1 cellular context compared by ENCODE assay signal in the genomic region with DNA sequence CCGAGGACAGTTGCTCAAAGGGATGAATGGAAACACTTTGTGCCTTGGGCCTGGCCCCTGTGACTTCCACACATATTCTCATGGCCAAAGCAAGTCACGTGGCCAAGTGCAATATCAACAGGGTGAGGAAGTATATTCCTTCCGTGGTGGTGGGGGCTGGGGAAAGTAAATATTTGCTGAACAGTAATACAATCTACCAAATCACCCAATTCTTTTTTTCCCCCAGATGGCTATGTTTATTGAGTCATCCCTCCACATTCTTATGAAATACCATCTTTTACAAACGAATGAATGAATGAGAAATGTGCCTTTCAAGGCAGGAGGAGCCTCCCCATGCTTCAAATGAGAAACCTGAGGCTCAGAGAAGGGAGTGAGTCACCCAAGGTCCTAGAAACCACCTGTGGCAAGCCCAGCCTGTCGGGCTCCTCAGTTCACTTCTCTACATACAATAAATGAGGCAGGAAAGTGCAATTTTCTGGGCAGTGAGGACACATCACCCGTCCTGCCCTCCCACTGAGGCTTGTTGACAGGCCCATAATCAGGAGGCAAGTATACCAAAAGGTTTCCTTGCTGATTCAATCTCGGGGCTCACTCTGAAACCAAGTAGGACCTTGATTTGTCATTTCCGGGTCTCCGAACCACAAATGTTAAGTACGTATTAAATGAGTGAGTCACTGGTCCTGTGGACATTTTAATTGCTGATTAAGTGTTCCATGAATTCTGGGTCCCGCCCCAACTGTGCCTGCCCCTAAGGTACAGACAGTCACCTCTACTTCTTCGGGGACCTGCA.
TF ChIP-seq lines count a peak whose summit lies in the region.

No MANE protein-coding gene starts in this region.

TF ChIP-seq in HepG2, 621 proteins besides CTCF, POLR2A, EP300 and RAD21 (continued from another document and continues in another):
- TF ChIP-seq, protein P1, sequence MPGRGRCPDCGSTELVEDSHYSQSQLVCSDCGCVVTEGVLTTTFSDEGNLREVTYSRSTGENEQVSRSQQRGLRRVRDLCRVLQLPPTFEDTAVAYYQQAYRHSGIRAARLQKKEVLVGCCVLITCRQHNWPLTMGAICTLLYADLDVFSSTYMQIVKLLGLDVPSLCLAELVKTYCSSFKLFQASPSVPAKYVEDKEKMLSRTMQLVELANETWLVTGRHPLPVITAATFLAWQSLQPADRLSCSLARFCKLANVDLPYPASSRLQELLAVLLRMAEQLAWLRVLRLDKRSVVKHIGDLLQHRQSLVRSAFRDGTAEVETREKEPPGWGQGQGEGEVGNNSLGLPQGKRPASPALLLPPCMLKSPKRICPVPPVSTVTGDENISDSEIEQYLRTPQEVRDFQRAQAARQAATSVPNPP (CRISPR knock-in tag; IDR thresholded peaks at IDR 0.05) = peak; percentile 45; the same call in 1 of the 2 replicates
- TF ChIP-seq, protein P2, sequence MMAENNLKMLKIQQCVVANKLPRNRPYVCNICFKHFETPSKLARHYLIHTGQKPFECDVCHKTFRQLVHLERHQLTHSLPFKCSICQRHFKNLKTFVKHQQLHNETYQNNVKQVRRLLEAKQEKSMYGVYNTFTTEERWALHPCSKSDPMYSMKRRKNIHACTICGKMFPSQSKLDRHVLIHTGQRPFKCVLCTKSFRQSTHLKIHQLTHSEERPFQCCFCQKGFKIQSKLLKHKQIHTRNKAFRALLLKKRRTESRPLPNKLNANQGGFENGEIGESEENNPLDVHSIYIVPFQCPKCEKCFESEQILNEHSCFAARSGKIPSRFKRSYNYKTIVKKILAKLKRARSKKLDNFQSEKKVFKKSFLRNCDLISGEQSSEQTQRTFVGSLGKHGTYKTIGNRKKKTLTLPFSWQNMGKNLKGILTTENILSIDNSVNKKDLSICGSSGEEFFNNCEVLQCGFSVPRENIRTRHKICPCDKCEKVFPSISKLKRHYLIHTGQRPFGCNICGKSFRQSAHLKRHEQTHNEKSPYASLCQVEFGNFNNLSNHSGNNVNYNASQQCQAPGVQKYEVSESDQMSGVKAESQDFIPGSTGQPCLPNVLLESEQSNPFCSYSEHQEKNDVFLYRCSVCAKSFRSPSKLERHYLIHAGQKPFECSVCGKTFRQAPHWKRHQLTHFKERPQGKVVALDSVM (CRISPR knock-in tag; IDR thresholded peaks at IDR 0.05) = peak; percentile 74
- peak; percentile 73; the same call in 2 of the 3 replicates for TF ChIP-seq MXI1 (IDR thresholded peaks at IDR 0.05; ENCODE audit: borderline replicate concordance, low read depth, low read length)
- peak; percentile 61 for TF ChIP-seq FOXP1 (IDR thresholded peaks at IDR 0.05)
- TF ChIP-seq FOXP1 (CRISPR knock-in tag; IDR thresholded peaks at IDR 0.05) = peak; percentile 96
- TF ChIP-seq, protein P3, sequence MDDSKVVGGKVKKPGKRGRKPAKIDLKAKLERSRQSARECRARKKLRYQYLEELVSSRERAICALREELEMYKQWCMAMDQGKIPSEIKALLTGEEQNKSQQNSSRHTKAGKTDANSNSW (CRISPR knock-in tag; IDR thresholded peaks at IDR 0.05; ENCODE audit: borderline replicate concordance) = no peak
- TF ChIP-seq SOX5 (CRISPR knock-in tag; IDR thresholded peaks at IDR 0.05; ENCODE audit: borderline replicate concordance) = peak; percentile 96
- peak; percentile 55; the same call in 1 of the 2 replicates for TF ChIP-seq LCORL (IDR thresholded peaks at IDR 0.05)
- peak; percentile 86; the same call in 1 of the 2 replicates for TF ChIP-seq LCORL (CRISPR knock-in tag; IDR thresholded peaks at IDR 0.05)
- peak; percentile 63; the same call in 1 of the 2 replicates for TF ChIP-seq ZNF569 (CRISPR knock-in tag; IDR thresholded peaks at IDR 0.05; ENCODE audit: borderline replicate concordance)
- TF ChIP-seq ZBTB42 (CRISPR knock-in tag; IDR thresholded peaks at IDR 0.05) = peak; percentile 61; the same call in 1 of the 2 replicates
- TF ChIP-seq ZFP62 (CRISPR knock-in tag; IDR thresholded peaks at IDR 0.05) = no peak
- TF ChIP-seq NFE2L2 (IDR thresholded peaks at IDR 0.05; ENCODE audit: low read length) = no peak
- 0 out of 2 replicates have a peak, but pooled peaks have one; percentile 47 for TF ChIP-seq KDM1A (CRISPR knock-in tag; IDR thresholded peaks at IDR 0.05)
- TF ChIP-seq RCOR2 (CRISPR knock-in tag; IDR thresholded peaks at IDR 0.05) = peak; percentile 96
- TF ChIP-seq, protein P4, sequence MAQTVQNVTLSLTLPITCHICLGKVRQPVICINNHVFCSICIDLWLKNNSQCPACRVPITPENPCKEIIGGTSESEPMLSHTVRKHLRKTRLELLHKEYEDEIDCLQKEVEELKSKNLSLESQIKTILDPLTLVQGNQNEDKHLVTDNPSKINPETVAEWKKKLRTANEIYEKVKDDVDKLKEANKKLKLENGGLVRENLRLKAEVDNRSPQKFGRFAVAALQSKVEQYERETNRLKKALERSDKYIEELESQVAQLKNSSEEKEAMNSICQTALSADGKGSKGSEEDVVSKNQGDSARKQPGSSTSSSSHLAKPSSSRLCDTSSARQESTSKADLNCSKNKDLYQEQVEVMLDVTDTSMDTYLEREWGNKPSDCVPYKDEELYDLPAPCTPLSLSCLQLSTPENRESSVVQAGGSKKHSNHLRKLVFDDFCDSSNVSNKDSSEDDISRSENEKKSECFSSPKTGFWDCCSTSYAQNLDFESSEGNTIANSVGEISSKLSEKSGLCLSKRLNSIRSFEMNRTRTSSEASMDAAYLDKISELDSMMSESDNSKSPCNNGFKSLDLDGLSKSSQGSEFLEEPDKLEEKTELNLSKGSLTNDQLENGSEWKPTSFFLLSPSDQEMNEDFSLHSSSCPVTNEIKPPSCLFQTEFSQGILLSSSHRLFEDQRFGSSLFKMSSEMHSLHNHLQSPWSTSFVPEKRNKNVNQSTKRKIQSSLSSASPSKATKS (CRISPR knock-in tag; IDR thresholded peaks at IDR 0.05) = peak; percentile 91; the same call in 1 of the 2 replicates
- TF ChIP-seq ZNF607 (CRISPR knock-in tag; IDR thresholded peaks at IDR 0.05; ENCODE audit: borderline replicate concordance) = 0 out of 2 replicates have a peak, but pooled peaks have one; percentile 50
- TF ChIP-seq ZNF788 (CRISPR knock-in tag; IDR thresholded peaks at IDR 0.05; ENCODE audit: borderline replicate concordance) = peak; percentile 89; the same call in 1 of the 2 replicates
- TF ChIP-seq ETV5 (CRISPR knock-in tag; IDR thresholded peaks at IDR 0.05; ENCODE audit: borderline replicate concordance) = peak; percentile 97
- peak; percentile 77 for TF ChIP-seq TBL1XR1 (IDR thresholded peaks at IDR 0.05; ENCODE audit: borderline replicate concordance, low read length, partially characterized antibody)
- peak; percentile 39; the same call in 1 of the 2 replicates for TF ChIP-seq ZSCAN29 (CRISPR knock-in tag; conservative IDR thresholded peaks at IDR 0.05)
- TF ChIP-seq, protein P5, sequence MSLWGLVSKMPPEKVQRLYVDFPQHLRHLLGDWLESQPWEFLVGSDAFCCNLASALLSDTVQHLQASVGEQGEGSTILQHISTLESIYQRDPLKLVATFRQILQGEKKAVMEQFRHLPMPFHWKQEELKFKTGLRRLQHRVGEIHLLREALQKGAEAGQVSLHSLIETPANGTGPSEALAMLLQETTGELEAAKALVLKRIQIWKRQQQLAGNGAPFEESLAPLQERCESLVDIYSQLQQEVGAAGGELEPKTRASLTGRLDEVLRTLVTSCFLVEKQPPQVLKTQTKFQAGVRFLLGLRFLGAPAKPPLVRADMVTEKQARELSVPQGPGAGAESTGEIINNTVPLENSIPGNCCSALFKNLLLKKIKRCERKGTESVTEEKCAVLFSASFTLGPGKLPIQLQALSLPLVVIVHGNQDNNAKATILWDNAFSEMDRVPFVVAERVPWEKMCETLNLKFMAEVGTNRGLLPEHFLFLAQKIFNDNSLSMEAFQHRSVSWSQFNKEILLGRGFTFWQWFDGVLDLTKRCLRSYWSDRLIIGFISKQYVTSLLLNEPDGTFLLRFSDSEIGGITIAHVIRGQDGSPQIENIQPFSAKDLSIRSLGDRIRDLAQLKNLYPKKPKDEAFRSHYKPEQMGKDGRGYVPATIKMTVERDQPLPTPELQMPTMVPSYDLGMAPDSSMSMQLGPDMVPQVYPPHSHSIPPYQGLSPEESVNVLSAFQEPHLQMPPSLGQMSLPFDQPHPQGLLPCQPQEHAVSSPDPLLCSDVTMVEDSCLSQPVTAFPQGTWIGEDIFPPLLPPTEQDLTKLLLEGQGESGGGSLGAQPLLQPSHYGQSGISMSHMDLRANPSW (CRISPR knock-in tag; IDR thresholded peaks at IDR 0.05; ENCODE audit: borderline replicate concordance) = 0 out of 2 replicates have a peak, but pooled peaks have one; percentile 75
- TF ChIP-seq NR2F2 (IDR thresholded peaks at IDR 0.05; ENCODE audit: borderline replicate concordance, low read depth) = peak; percentile 51; the same call in 1 of the 2 replicates
- peak; percentile 67 for TF ChIP-seq ZNF747 (CRISPR knock-in tag; IDR thresholded peaks at IDR 0.05; ENCODE audit: borderline replicate concordance)
- TF ChIP-seq HDAC2 (CRISPR knock-in tag; IDR thresholded peaks at IDR 0.05) = peak; percentile 96; the same call in 1 of the 2 replicates
- TF ChIP-seq GPN1 (CRISPR knock-in tag; IDR thresholded peaks at IDR 0.05; ENCODE audit: borderline replicate concordance) = no peak
- peak; percentile 79 for TF ChIP-seq ZFY (CRISPR knock-in tag; IDR thresholded peaks at IDR 0.05)
- TF ChIP-seq, protein P6, sequence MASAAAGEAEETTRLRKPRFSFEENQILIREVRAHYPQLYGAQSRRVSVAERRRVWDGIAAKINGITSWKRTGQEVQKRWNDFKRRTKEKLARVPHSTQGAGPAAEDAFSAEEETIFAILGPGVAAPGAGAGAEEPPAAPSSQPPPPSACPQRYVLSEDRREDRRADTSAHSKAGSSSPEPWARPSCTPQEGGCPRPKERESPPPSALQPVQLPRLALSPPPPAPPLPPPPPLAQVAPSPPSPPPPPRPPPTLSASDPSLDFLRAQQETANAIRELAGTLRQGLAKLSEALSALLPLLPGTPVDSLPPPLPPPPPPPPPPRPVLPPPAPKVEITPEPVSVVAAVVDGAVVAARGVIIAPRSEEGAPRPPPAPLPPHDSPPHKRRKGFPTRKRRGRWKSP (CRISPR knock-in tag; IDR thresholded peaks at IDR 0.05) = peak; percentile 84; the same call in 1 of the 2 replicates
- 0 out of 2 replicates have a peak, but pooled peaks have one; percentile 25 for TF ChIP-seq KDM2A (CRISPR knock-in tag; IDR thresholded peaks at IDR 0.05; ENCODE audit: borderline replicate concordance, low read depth)
- peak; percentile 95 for TF ChIP-seq ZFP1 (CRISPR knock-in tag; IDR thresholded peaks at IDR 0.05)
- TF ChIP-seq, protein P7, sequence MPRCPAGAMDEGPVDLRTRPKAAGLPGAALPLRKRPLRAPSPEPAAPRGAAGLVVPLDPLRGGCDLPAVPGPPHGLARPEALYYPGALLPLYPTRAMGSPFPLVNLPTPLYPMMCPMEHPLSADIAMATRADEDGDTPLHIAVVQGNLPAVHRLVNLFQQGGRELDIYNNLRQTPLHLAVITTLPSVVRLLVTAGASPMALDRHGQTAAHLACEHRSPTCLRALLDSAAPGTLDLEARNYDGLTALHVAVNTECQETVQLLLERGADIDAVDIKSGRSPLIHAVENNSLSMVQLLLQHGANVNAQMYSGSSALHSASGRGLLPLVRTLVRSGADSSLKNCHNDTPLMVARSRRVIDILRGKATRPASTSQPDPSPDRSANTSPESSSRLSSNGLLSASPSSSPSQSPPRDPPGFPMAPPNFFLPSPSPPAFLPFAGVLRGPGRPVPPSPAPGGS (CRISPR knock-in tag; IDR thresholded peaks at IDR 0.05) = peak; percentile 26; the same call in 1 of the 2 replicates
- peak; percentile 78 for TF ChIP-seq NR2F6 (IDR thresholded peaks at IDR 0.05)
- peak; percentile 83 for TF ChIP-seq NR2F6 (CRISPR knock-in tag; IDR thresholded peaks at IDR 0.05)
- no peak for TF ChIP-seq ZNF10 (CRISPR knock-in tag; IDR thresholded peaks at IDR 0.05; ENCODE audit: borderline replicate concordance, low read depth)
- no peak for TF ChIP-seq MZF1 (CRISPR knock-in tag; IDR thresholded peaks at IDR 0.05; ENCODE audit: borderline replicate concordance)
- TF ChIP-seq ZNF441 (CRISPR knock-in tag; IDR thresholded peaks at IDR 0.05; ENCODE audit: borderline replicate concordance) = peak; percentile 40; the same call in 1 of the 2 replicates
- TF ChIP-seq, protein P8, sequence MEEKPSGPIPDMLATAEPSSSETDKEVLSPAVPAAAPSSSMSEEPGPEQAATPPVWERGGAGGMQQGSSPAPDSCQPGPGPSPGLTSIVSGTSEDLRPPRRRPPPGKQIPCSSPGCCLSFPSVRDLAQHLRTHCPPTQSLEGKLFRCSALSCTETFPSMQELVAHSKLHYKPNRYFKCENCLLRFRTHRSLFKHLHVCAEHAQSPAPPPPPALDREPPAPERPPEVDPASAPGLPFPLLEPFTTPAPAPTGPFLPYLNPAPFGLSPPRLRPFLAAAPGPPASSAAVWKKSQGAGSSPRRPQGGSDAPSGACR (CRISPR knock-in tag; IDR thresholded peaks at IDR 0.05) = peak; percentile 86; the same call in 1 of the 2 replicates
- TF ChIP-seq HMG20A (CRISPR knock-in tag; IDR thresholded peaks at IDR 0.05; ENCODE audit: borderline replicate concordance) = peak; percentile 90
- peak; percentile 37; the same call in 1 of the 2 replicates for TF ChIP-seq EHMT2 (IDR thresholded peaks at IDR 0.05; ENCODE audit: borderline replicate concordance, low read depth, low read length)
- TF ChIP-seq ZNF816 (CRISPR knock-in tag; IDR thresholded peaks at IDR 0.05; ENCODE audit: borderline replicate concordance) = peak; percentile 77; the same call in 1 of the 2 replicates
- TF ChIP-seq CREM (IDR thresholded peaks at IDR 0.05) = peak; percentile 80
- TF ChIP-seq CREM (CRISPR knock-in tag; IDR thresholded peaks at IDR 0.05) = no peak
- peak; percentile 70; the same call in 1 of the 2 replicates for TF ChIP-seq ZNF430 (CRISPR knock-in tag; IDR thresholded peaks at IDR 0.05)
- TF ChIP-seq, protein P9, sequence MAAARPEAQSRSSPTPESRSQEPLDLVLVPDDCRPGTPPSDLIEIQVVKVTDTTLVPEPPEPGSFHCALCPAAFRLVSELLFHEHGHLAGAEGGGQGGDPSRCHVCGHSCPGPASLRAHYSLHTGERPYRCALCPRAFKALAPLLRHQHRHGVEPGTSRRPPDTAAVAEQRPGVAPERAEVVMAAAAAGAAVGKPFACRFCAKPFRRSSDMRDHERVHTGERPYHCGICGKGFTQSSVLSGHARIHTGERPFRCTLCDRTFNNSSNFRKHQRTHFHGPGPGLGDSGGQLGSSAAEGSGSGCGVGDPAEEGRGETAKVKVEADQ (CRISPR knock-in tag; IDR thresholded peaks at IDR 0.05; ENCODE audit: borderline replicate concordance) = peak; percentile 57; the same call in 1 of the 2 replicates
- TF ChIP-seq ZNF761 (CRISPR knock-in tag; conservative IDR thresholded peaks at IDR 0.05) = 0 out of 2 replicates have a peak, but pooled peaks have one; percentile 40
